In the genomic region with DNA sequence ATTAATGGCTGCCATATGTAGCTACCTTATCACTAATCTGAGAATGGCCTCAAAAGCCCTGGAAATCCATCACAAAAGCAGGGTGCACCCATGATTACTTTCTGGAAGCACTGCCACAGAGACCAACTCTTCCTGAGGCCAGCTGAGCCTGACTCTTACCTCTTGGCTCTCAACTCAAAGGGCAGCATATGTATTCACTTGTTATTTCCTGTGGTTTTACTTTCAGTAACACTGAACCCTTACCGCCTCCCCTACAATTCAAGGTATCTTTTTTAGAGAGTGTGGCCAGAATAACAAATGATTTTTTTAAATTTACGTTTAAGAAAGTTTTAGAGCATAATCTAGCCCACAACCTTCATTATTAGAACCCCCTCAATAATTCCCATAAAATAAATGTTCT, we compare ENCODE assay signal across 25 cellular contexts.
"Had no signal": no experiment of that assay in that cellular context is flagged by ENCODE, and none has a peak within 500 bp of the region (broad histone marks: within the 10 kb centered on the region; RNA-seq: fewer than 3 reads in every experiment).

No MANE protein-coding gene starts in this region.

- H3K27ac ChIP-seq: left lung, ovary, right atrium auricular region, right lobe of liver, tibial nerve, uterus had no signal

- DNase-seq: hypothalamus; immature natural killer cell; kidney; left colon; left lung; midbrain; mucosa of descending colon; naive thymus-derived CD4-positive, alpha-beta T cell; ovary; right lobe of liver; stimulated activated CD4-positive, alpha-beta T cell treated with anti-CD3 and anti-CD28 coated beads, Interleukin-1b, Interleukin-23, amount 100 ng/mL, for 48 hours; stimulated activated CD4-positive, alpha-beta T cell treated with anti-CD3 and anti-CD28 coated beads, Interleukin-2, amount 100 ng/mL, for 48 hours; stimulated activated CD4-positive, alpha-beta T cell treated with anti-CD3 and anti-CD28 coated beads, Interleukin-4, amount 100 ng/mL, for 4 hours; stimulated activated CD8-positive, alpha-beta memory T cell treated with anti-CD3 and anti-CD28 coated beads, Interleukin-4, amount 100 ng/mL, for 48 hours; stimulated activated naive CD4-positive, alpha-beta T cell treated with Interleukin-2 at 50 U/mL for 16 hours; stimulated activated naive CD8-positive, alpha-beta T cell treated with anti-CD3 and anti-CD28 coated beads, Interleukin-15, amount 100 ng/mL, for 72 hours; substantia nigra; uterus had no signal

- H3K4me1 ChIP-seq: left lung, right atrium auricular region, right lobe of liver, tibial nerve, uterus had no signal

- H3K9me3 ChIP-seq: left lung, mucosa of descending colon, ovary, right atrium auricular region, right lobe of liver, tibial nerve, uterus had no signal

- H3K4me3 ChIP-seq: left lung, lung, mucosa of descending colon, ovary, right atrium auricular region, right lobe of liver, smooth muscle cell, tibial nerve, uterus had no signal

- H3K27me3 ChIP-seq: left lung, ovary, right atrium auricular region, right lobe of liver, tibial nerve, uterus had no signal

- H3K36me3 ChIP-seq: left lung, ovary, right atrium auricular region, right lobe of liver, tibial nerve, uterus had no signal

- H3K4me2 ChIP-seq: smooth muscle cell had no signal

- FAIRE-seq: islet of Langerhans, kidney had no signal

- ATAC-seq: left colon; left lung; mucosa of descending colon; naive thymus-derived CD4-positive, alpha-beta T cell; natural killer cell treated with Interleukin-12 subunit alpha and Interleukin-12 subunit beta and Interleukin-15 and Interleukin-18, amount 100 ng/mL, for 72 hours; right lobe of liver; stimulated activated memory B cell treated with anti-CD40 and anti-IgM and Interleukin-4, amounts not matched to agents 10 μg/mL and 1 μg/mL and 100 μg/mL, for 72 hours; stimulated activated naive CD8-positive, alpha-beta T cell treated with anti-CD3 and anti-CD28 coated beads, Interleukin-15, amount 100 ng/mL, for 72 hours had no signal
